8 cellular contexts compared by ENCODE assay signal in genomic region chr9:137294091-137294683, GRCh38. TPM values are rescaled to one million over a fixed set of nuclear protein-coding genes. Genes with fewer than 3 reads are reported as not detected.
DNase-seq lines count a peak whose midpoint lies in the region; ATAC-seq and TF ChIP-seq lines count a peak whose summit lies in the region.

No MANE protein-coding gene starts in this region.

- H3K79me2 ChIP-seq in hepatocyte = no peaks in the 10 kb centered on the region

- peak overlapping the region; percentile 34 for H3K4me2 ChIP-seq in hepatocyte

- H3K4me1 ChIP-seq in hepatocyte (ENCODE audit: insufficient read depth) (peaks cover 42% of the 10 kb centered on the region), aorta (ENCODE audit: control insufficient read depth in 1 of 2, insufficient read depth in 2 of 2, low read length in 2 of 2) (no peaks in the 10 kb centered on the region)

- DNase-seq in DMS53 treated with DMSO at 0.1 percent for 48 hours (lab: John Stamatoyannopoulos, UW; ENCODE audit: unreplicated experiment) = peak; percentile 35
- peak; percentile 83 to 87 for DNase-seq in Kasumi-1 (lab: John Stamatoyannopoulos, UW)
- DNase-seq in hepatocyte (ENCODE audit: low spot score) = peak; percentile 85
- DNase-seq in aorta = no peak
- no peak for DNase-seq in NK-92 (lab: John Stamatoyannopoulos, UW; ENCODE audit: unreplicated experiment)
- DNase-seq in dedifferentiated amniotic fluid mesenchymal stem cell (ENCODE audit: extremely low spot score) = no peak

- H3K9me3 ChIP-seq in hepatocyte (ENCODE audit: low read depth) (no peaks in the 10 kb centered on the region), aorta (ENCODE audit: control insufficient read depth, low read length) (peaks cover 3% of the 10 kb centered on the region)

- TF ChIP-seq CTCF in VCaP (conservative IDR thresholded peaks at IDR 0.05) = no peak
- no peak for TF ChIP-seq CTCF in hepatocyte (IDR thresholded peaks at IDR 0.05; ENCODE audit: poor library complexity)

- H3K27ac ChIP-seq in VCaP (peak overlapping the region; percentile 99), hepatocyte (peak overlapping the region; percentile 96), aorta (ENCODE audit: low read depth in 1 of 2, low read length in 2 of 2) (no peak overlapping the region)

- no peak overlapping the region for H3K4me3 ChIP-seq in hepatocyte
- no peak overlapping the region for H3K4me3 ChIP-seq in aorta (ENCODE audit: low read length in 2 of 2)

- H3K27me3 ChIP-seq in hepatocyte = no peaks in the 10 kb centered on the region
- H3K27me3 ChIP-seq in aorta (ENCODE audit: control insufficient read depth in 1 of 2, insufficient read depth in 2 of 2, low read length in 1 of 2) = no peaks in the 10 kb centered on the region

- peak overlapping the region; percentile 31 for H2AFZ ChIP-seq in hepatocyte

- ATAC-seq in aorta (ENCODE audit: low FRiP score) = peak; percentile 4
- ATAC-seq in GM18867 (IDR thresholded peaks at IDR 0.05; ENCODE audit: unreplicated experiment) = no peak

- H3K9me2 ChIP-seq in hepatocyte (replicated peaks; ENCODE audit: insufficient read depth) = no peaks in the 10 kb centered on the region

- intact Hi-C loops in aorta (cut with DNase I) = loop anchor here (2.0 to 10.0 kb wide), 3 partner anchors 111 to 231 kb away; no protein-coding TSS in a partner anchor

- H3K36me3 ChIP-seq in hepatocyte (replicated peaks; ENCODE audit: insufficient read depth, low read depth) = no peaks in the 10 kb centered on the region
- no peaks in the 10 kb centered on the region for H3K36me3 ChIP-seq in aorta (ENCODE audit: control insufficient read depth in 1 of 2, insufficient read depth in 2 of 2, low read length in 1 of 2)

- WGBS in hepatocyte (ENCODE audit: low lambda C conversion rate, missing lambda C conversion rate) = 49% methylated on average over 11 of the region's 11 CpGs
- WGBS in aorta, 2 donors = 47 to 56% methylated on average over 11 of the region's 11 CpGs

- no peaks in the 10 kb centered on the region for H4K20me1 ChIP-seq in hepatocyte (ENCODE audit: insufficient read depth, poor library complexity, severe bottlenecking)

RNA-seq across cellular contexts. Expression of gene NRARP, which starts 7.9 kb away (rescaled TPM):
- total RNA-seq in hepatocyte (5.3 and 8.2 TPM in 2 replicates), aorta (10 to 100 TPM; 13.3 to 26.6 TPM)
- polyA plus RNA-seq in hepatocyte (13.1 and 18.7 TPM in 2 replicates), aorta (under 1 TPM; 0.50 to 0.97 TPM)

RNA-seq across cellular contexts. Expression of gene TOR4A, which starts 16.7 kb away (rescaled TPM):
- total RNA-seq in hepatocyte (13.7 and 14.4 TPM in 2 replicates), aorta (10 to 100 TPM; 10.4 to 14.0 TPM)
- polyA plus RNA-seq in hepatocyte (8.0 and 10.1 TPM in 2 replicates), aorta (1 to 10 TPM; 2.6 to 6.0 TPM)

RNA-seq across cellular contexts. Expression of gene NELFB, which starts 39.1 kb away (rescaled TPM):
- total RNA-seq in hepatocyte (36.4 and 41.4 TPM in 2 replicates), aorta (10 to 100 TPM; 35.5 to 40.9 TPM)
- polyA plus RNA-seq in hepatocyte (61.1 and 63.5 TPM in 2 replicates), aorta (10 to 100 TPM; 21.7 to 47.9 TPM)

RNA-seq across cellular contexts. Expression of gene STPG3, which starts 43.1 kb away (rescaled TPM):
- not detected in 2 replicates for total RNA-seq in hepatocyte
- 1.5 and 2.5 TPM in 2 replicates for polyA plus RNA-seq in hepatocyte
- total RNA-seq in aorta = not detected
- not detected for polyA plus RNA-seq in aorta

RNA-seq across cellular contexts. Expression of gene TUBB4B, which starts 53.1 kb away (rescaled TPM):
- total RNA-seq in hepatocyte (309 and 313 TPM in 2 replicates), aorta (100 to 1,000 TPM in 1 of 2 donors, 10 to 100 TPM in 1; 86.9 to 152 TPM)
- polyA plus RNA-seq in hepatocyte (388 and 446 TPM in 2 replicates), aorta (100 to 1,000 TPM in 1 of 2 donors, 10 to 100 TPM in 1; 94.2 to 128 TPM)

Comparison
In these comparisons a context has a peak if more than half of its experiments do, and no peak if none do; other contexts are left out.
1. DNase-seq: peak in DMS53 treated with DMSO at 0.1 percent for 48 hours (single experiment), Kasumi-1 (2 of 2) and hepatocyte (single experiment); none in aorta (0 of 2), NK-92 (single experiment) and dedifferentiated amniotic fluid mesenchymal stem cell (single experiment).
2. H3K27ac ChIP-seq: peak in VCaP (single experiment) and hepatocyte (single experiment); none in aorta (0 of 2).